1 cellular context compared by ENCODE assay signal in the genomic region with DNA sequence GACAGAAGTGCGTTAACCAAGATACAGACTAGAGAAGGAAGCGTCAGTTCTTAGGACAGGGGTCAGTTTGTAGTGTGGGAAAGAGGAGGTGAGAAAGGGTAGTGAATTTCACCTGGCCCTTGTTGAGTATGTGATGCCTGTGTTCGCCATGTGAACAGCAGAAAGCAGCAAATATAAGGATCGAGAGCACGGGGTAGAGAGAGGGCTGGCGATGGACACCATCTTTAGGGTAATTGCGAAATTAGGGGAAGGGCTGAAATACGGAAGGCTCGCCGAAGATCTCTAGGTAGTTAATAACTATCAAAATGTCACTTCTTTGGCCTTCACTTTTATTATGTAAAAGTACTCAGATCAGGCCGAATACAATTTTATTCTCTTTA.
TF ChIP-seq lines count a peak whose summit lies in the region.

No MANE protein-coding gene starts in this region.

TF ChIP-seq in A549, 52 proteins besides CTCF, POLR2A, EP300 and RAD21 (continued from another document):
- TF ChIP-seq TP53 (CRISPR knock-in tag; IDR thresholded peaks at IDR 0.05) (no peak), ZSCAN20 (CRISPR knock-in tag; IDR thresholded peaks at IDR 0.05) (no peak), CHD4 (IDR thresholded peaks at IDR 0.05; ENCODE audit: borderline replicate concordance) (no peak), ZNF302 (CRISPR knock-in tag; IDR thresholded peaks at IDR 0.05) (no peak), CEBPB (IDR thresholded peaks at IDR 0.05) (peak; percentile 94 to 95), JUN (IDR thresholded peaks at IDR 0.05) (no peak)
- TF ChIP-seq, protein P1, sequence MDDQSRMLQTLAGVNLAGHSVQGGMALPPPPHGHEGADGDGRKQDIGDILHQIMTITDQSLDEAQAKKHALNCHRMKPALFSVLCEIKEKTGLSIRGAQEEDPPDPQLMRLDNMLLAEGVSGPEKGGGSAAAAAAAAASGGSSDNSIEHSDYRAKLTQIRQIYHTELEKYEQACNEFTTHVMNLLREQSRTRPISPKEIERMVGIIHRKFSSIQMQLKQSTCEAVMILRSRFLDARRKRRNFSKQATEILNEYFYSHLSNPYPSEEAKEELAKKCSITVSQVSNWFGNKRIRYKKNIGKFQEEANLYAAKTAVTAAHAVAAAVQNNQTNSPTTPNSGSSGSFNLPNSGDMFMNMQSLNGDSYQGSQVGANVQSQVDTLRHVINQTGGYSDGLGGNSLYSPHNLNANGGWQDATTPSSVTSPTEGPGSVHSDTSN (IDR thresholded peaks at IDR 0.05): no peak
- TF ChIP-seq, protein P2, sequence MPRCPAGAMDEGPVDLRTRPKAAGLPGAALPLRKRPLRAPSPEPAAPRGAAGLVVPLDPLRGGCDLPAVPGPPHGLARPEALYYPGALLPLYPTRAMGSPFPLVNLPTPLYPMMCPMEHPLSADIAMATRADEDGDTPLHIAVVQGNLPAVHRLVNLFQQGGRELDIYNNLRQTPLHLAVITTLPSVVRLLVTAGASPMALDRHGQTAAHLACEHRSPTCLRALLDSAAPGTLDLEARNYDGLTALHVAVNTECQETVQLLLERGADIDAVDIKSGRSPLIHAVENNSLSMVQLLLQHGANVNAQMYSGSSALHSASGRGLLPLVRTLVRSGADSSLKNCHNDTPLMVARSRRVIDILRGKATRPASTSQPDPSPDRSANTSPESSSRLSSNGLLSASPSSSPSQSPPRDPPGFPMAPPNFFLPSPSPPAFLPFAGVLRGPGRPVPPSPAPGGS (IDR thresholded peaks at IDR 0.05): no peak
